Comparison of ENCODE assay signal across 32 cellular contexts in genomic region chr6:141406761-141407160, GRCh38.
"Had no signal": no experiment of that assay in that cellular context is flagged by ENCODE, and none has a peak within 500 bp of the region (broad histone marks: within the 10 kb centered on the region; RNA-seq: fewer than 3 reads in every experiment).

No MANE protein-coding gene starts in this region.

- H3K4me3 ChIP-seq: K562, PC-9, SJSA1 had no signal

- DNase-seq: activated B cell treated with CpG ODN at 0.5 μM for 24 hours; activated CD4-positive, alpha-beta memory T cell treated with anti-CD3 and anti-CD28 coated beads for 36 hours; activated CD4-positive, alpha-beta T cell treated with anti-CD3 and anti-CD28 coated beads for 4 hours; activated CD4-positive, alpha-beta T cell treated with anti-CD3 and anti-CD28 coated beads, Interleukin-2, amount 50 U/mL, for 1 hour; activated CD4-positive, CD25-positive, alpha-beta regulatory T cell treated with anti-CD3 and anti-CD28 coated beads, Interleukin-2, amount 50 U/mL, for 72 hours; activated CD8-positive, alpha-beta memory T cell treated with anti-CD3 and anti-CD28 coated beads, Interleukin-2, amount 50 U/mL, for 4 hours; activated gamma-delta T cell treated with Interleukin-2 at 50 U/mL for 16 hours; activated naive CD4-positive, alpha-beta T cell treated with anti-CD3 and anti-CD28 coated beads for 36 hours; activated T-cell treated with anti-CD3 and anti-CD28 coated beads for 4 hours; activated T-cell treated with anti-CD3 and anti-CD28 coated beads, Interleukin-2, amount 50 U/mL, for 4 hours; anterior cingulate cortex; NCI-H1092 treated with DMSO at 0.1 percent for 48 hours; NCI-H1417; NCI-H146; NCI-H187; NCI-H2029 treated with DMSO at 0.1 percent for 48 hours; NCI-H2107; NCI-H2171; NCI-H510A; NCI-H526; NCI-H748 treated with DMSO at 0.1 percent for 48 hours; NK-92 treated with Interleukin-12 subunit alpha and Interleukin-12 subunit beta, amount 100 ng/mL, for 24 hours; PC-9; SHP77 treated with DMSO at 0.1 percent for 48 hours; SW 1271; T-helper 1 cell; T-helper 2 cell; T-helper 9 cell had no signal

- H3K36me3 ChIP-seq: SJSA1 had no signal

- H3K4me2 ChIP-seq: PC-9 had no signal

- H3K4me1 ChIP-seq: SJSA1 had no signal

- H3K27ac ChIP-seq: PC-9, SJSA1, VCaP had no signal

- H3K27me3 ChIP-seq: SJSA1 had no signal

- ATAC-seq: activated naive CD4-positive, alpha-beta T cell treated with anti-CD3 and anti-CD28 coated beads, Interleukin-2, amount 50 U/mL, for 72 hours; activated T-cell treated with anti-CD3 and anti-CD28 coated beads, Interleukin-2, amount 50 U/mL, for 4 hours; K562 had no signal

- H2AFZ ChIP-seq: PC-9 had no signal

- H3K9me3 ChIP-seq: SJSA1 had no signal
